Comparison of ENCODE assay signal across 15 cellular contexts in the genomic region with DNA sequence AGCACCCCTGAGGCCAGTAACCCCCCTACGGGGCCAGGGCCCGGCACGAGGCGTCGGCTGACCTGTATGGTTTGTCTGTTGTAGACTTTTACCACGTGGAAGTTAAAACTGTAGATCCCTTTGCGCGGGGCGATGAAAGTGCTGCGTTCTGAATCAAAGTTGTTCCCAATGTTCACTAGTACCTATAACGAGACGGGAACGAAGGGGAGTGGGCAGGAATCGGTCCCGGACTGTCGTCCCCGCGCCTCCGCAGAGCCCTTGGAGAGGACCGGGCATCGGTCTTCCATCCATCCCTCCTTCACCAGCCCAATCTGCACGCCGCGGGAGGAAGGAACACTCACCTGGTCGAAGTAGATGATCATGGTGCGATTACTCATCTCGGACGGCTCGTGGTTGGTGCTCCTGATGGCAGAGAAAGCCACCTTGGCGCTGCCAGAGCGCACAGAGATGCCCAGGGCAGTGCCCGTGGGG. TPM values are rescaled to one million over a fixed set of nuclear protein-coding genes. Genes with fewer than 3 reads are reported as not detected.
DNase-seq lines count a peak whose midpoint lies in the region; ATAC-seq, FAIRE-seq and TF ChIP-seq lines count a peak whose summit lies in the region.
"Had no signal": no experiment of that assay in that cellular context is flagged by ENCODE, and none has a peak within 500 bp of the region (broad histone marks: within the 10 kb centered on the region; RNA-seq: fewer than 3 reads in every experiment).

No MANE protein-coding gene starts in this region.

- peaks cover 4% of the 10 kb centered on the region for H3K4me1 ChIP-seq in CD4-positive, alpha-beta memory T cell (ENCODE audit: insufficient read depth, low read length)
- H3K4me1 ChIP-seq in astrocyte (ENCODE audit: insufficient read depth, low read length) (peaks cover 3% of the 10 kb centered on the region), Peyer's patch (peaks cover 0 to 41% (median 5%) of the 10 kb centered on the region in 4 donors)

- ATAC-seq in naive thymus-derived CD8-positive, alpha-beta T cell = no peak

- no peaks in the 10 kb centered on the region for H3K9me3 ChIP-seq in CD4-positive, alpha-beta memory T cell (ENCODE audit: control insufficient read depth in 1 of 2, low read length in 2 of 2)
- H3K9me3 ChIP-seq in astrocyte (ENCODE audit: insufficient read depth, low read depth, low read length) (no peaks in the 10 kb centered on the region), Peyer's patch (no peaks in the 10 kb centered on the region)
- H3K9me3 ChIP-seq: left lung, SJSA1 had no signal

- H3K9ac ChIP-seq in astrocyte (ENCODE audit: low read length) = no peak overlapping the region

- H3K4me2 ChIP-seq in astrocyte (ENCODE audit: low read length) = no peak overlapping the region

- POLR2A ChIA-PET in CD4-positive, alpha-beta memory T cell (lab: Charles Lee; ENCODE audit: partially characterized antibody) = no interaction called here
- POLR2A ChIA-PET in naive thymus-derived CD8-positive, alpha-beta T cell (lab: Charles Lee) = no interaction called here

- peaks cover 31% of the 10 kb centered on the region for H3K27me3 ChIP-seq in CD4-positive, alpha-beta memory T cell (ENCODE audit: insufficient read depth, low read length)
- peaks cover 71% of the 10 kb centered on the region for H3K27me3 ChIP-seq in astrocyte (ENCODE audit: insufficient read depth, low read length)
- peaks cover 0 to 72% of the 10 kb centered on the region in 2 donors for H3K27me3 ChIP-seq in Peyer's patch

- H3K9me3 Mint-ChIP-seq in CD4-positive, alpha-beta memory T cell = peaks cover 0 to 6% (median 2%) of the 10 kb centered on the region in 8 donors
- H3K9me3 Mint-ChIP-seq in astrocyte (ENCODE audit: unreplicated experiment) = no peaks in the 10 kb centered on the region
- H3K9me3 Mint-ChIP-seq in naive thymus-derived CD8-positive, alpha-beta T cell = peaks cover 0 to 5% (median 0%) of the 10 kb centered on the region in 9 donors

- no peaks in the 10 kb centered on the region for H3K79me2 ChIP-seq in astrocyte (ENCODE audit: insufficient read depth, low read length)

- DNase-seq in DMS 273 (lab: John Stamatoyannopoulos, UW; ENCODE audit: unreplicated experiment) (peak; percentile 52), DMS 273 treated with DMSO at 0.1 percent for 48 hours (lab: John Stamatoyannopoulos, UW) (no peak), astrocyte (ENCODE audit: low read depth) (no peak), Peyer's patch (no peak), EL (no peak), GM19239 (ENCODE audit: insufficient read length, low spot score) (no peak)
- no peak for DNase-seq in CD4-positive, alpha-beta memory T cell
- DNase-seq in naive thymus-derived CD8-positive, alpha-beta T cell = no peak
- DNase-seq: activated CD4-positive, alpha-beta T cell treated with anti-CD3 and anti-CD28 coated beads, Interleukin-2, amount 50 U/mL, for 1 hour had no signal

- peaks cover 40 to 52% of the 10 kb centered on the region in 2 donors for H3K27me3 Mint-ChIP-seq in CD4-positive, alpha-beta memory T cell
- H3K27me3 Mint-ChIP-seq in astrocyte (ENCODE audit: low read depth, unreplicated experiment) = peaks cover 77% of the 10 kb centered on the region
- peaks cover 31 to 82% (median 64%) of the 10 kb centered on the region in 5 donors for H3K27me3 Mint-ChIP-seq in naive thymus-derived CD8-positive, alpha-beta T cell

- CTCF ChIA-PET in CD4-positive, alpha-beta memory T cell (lab: Charles Lee; ENCODE audit: partially characterized antibody) = no interaction called here

- H3K36me3 Mint-ChIP-seq in CD4-positive, alpha-beta memory T cell = no peaks in the 10 kb centered on the region
- H3K36me3 Mint-ChIP-seq in astrocyte (ENCODE audit: low read depth, unreplicated experiment) = no peaks in the 10 kb centered on the region
- H3K36me3 Mint-ChIP-seq in naive thymus-derived CD8-positive, alpha-beta T cell = peaks cover 0 to 8% (median 7%) of the 10 kb centered on the region in 3 donors

- no peak overlapping the region for H3K27ac Mint-ChIP-seq in CD4-positive, alpha-beta memory T cell
- H3K27ac Mint-ChIP-seq in astrocyte (ENCODE audit: unreplicated experiment) = peak overlapping the region; percentile 12
- no peak overlapping the region for H3K27ac Mint-ChIP-seq in naive thymus-derived CD8-positive, alpha-beta T cell

- no peak overlapping the region for H2AFZ ChIP-seq in astrocyte (ENCODE audit: low read depth, low read length)

- no peak overlapping the region for H3K27ac ChIP-seq in CD4-positive, alpha-beta memory T cell (ENCODE audit: low read depth, low read length)
- H3K27ac ChIP-seq in astrocyte (ENCODE audit: low read depth, low read length) (no peak overlapping the region), Peyer's patch (no peak overlapping the region)
- H3K27ac ChIP-seq: 22Rv1, left lung, SJSA1 had no signal

- no peaks in the 10 kb centered on the region for H3K36me3 ChIP-seq in CD4-positive, alpha-beta memory T cell (ENCODE audit: insufficient read depth, low read length)
- H3K36me3 ChIP-seq in astrocyte (ENCODE audit: insufficient read depth, low read length) (no peaks in the 10 kb centered on the region), Peyer's patch (no peaks in the 10 kb centered on the region)
- H3K36me3 ChIP-seq: left lung, SJSA1 had no signal

- no peak overlapping the region for H3K4me3 ChIP-seq in CD4-positive, alpha-beta memory T cell (ENCODE audit: low read length in 2 of 2)
- H3K4me3 ChIP-seq in astrocyte (ENCODE audit: insufficient read depth, low read depth, low read length) (no peak overlapping the region), Peyer's patch (peak overlapping the region in 2 of 4 donors; percentile 60 to 61)
- H3K4me3 ChIP-seq: left lung, SJSA1 had no signal

- H3K4me3 Mint-ChIP-seq in CD4-positive, alpha-beta memory T cell = peak overlapping the region in 6 of 8 donors; percentile 37 to 69 (median 48)
- H3K4me3 Mint-ChIP-seq in astrocyte (ENCODE audit: unreplicated experiment) = peak overlapping the region; percentile 72
- peak overlapping the region; percentile 43 to 81 (median 56) for H3K4me3 Mint-ChIP-seq in naive thymus-derived CD8-positive, alpha-beta T cell

- no peaks in the 10 kb centered on the region for H4K20me1 ChIP-seq in astrocyte (ENCODE audit: insufficient read depth, low read length)

- TF ChIP-seq POLR2A in Peyer's patch (IDR thresholded peaks at IDR 0.05) = no peak

- TF ChIP-seq CTCF in astrocyte (IDR thresholded peaks at IDR 0.05; ENCODE audit: insufficient read depth, low read depth, low read length) (no peak), Peyer's patch (IDR thresholded peaks at IDR 0.05) (no peak)

- no peak for FAIRE-seq in astrocyte (lab: Jason Lieb, UNC)
- no peak for FAIRE-seq in GM19239 (lab: Jason Lieb, UNC)
- FAIRE-seq: D721Med, GM12891 had no signal

- H3K4me1 Mint-ChIP-seq in CD4-positive, alpha-beta memory T cell = peaks cover 0 to 32% (median 8%) of the 10 kb centered on the region in 4 donors
- H3K4me1 Mint-ChIP-seq in astrocyte (ENCODE audit: low read depth, unreplicated experiment) = peaks cover 2% of the 10 kb centered on the region
- H3K4me1 Mint-ChIP-seq in naive thymus-derived CD8-positive, alpha-beta T cell = peaks cover 0 to 31% (median 17%) of the 10 kb centered on the region in 4 donors

- intact Hi-C loops in CD4-positive, alpha-beta memory T cell (cut with micrococcal nuclease) = no loop called here

RNA-seq across cellular contexts. Expression of gene CBLN1, which starts 0.7 kb away (rescaled TPM):
- total RNA-seq in CD4-positive, alpha-beta memory T cell = not detected
- polyA plus RNA-seq in CD4-positive, alpha-beta memory T cell = not detected
- total RNA-seq in astrocyte = 0.11 TPM in 1 of 2 replicates, not detected in the other
- total RNA-seq in naive thymus-derived CD8-positive, alpha-beta T cell = not detected
- not detected for polyA plus RNA-seq in naive thymus-derived CD8-positive, alpha-beta T cell
- total RNA-seq in Peyer's patch = 1 to 10 TPM in 1 of 4 donors, not detected in 3; 2.1 TPM
- total RNA-seq: left lung, pulmonary artery endothelial cell, SJSA1 had no signal
